ENCODE assay signal across 7 cellular contexts in genomic region chr15:63598467-63599400, GRCh38. TPM values are rescaled to one million over a fixed set of nuclear protein-coding genes. Genes with fewer than 3 reads are reported as not detected.
DNase-seq lines count a peak whose midpoint lies in the region; ATAC-seq and TF ChIP-seq lines count a peak whose summit lies in the region.

No MANE protein-coding gene starts in this region.

- H2BK5ac ChIP-seq in H9 (ENCODE audit: insufficient read length, low read length), result no peak overlapping the region

- H2BK12ac ChIP-seq in H9 (ENCODE audit: insufficient read length, low read depth, low read length), result no peak overlapping the region

- peaks cover 67% of the 10 kb centered on the region for H3K4me1 Mint-ChIP-seq in activated CD8-positive, alpha-beta T cell treated with anti-CD3 and anti-CD28 coated beads, Interleukin-2, amount 10 ng/mL, durations not matched to agents 7 days and 5 days (ENCODE audit: low read depth)
- peaks cover 66% of the 10 kb centered on the region for H3K4me1 Mint-ChIP-seq in stimulated activated effector memory CD8-positive, alpha-beta T cell treated with anti-CD3 and anti-CD28 coated beads, Interleukin-12 subunit alpha, Interleukin-12 subunit beta, amount 100 ng/mL, for 72 hours
- peaks cover 25 to 44% of the 10 kb centered on the region in 2 experiments for H3K4me1 Mint-ChIP-seq in H9

- H3K36me3 ChIP-seq in Karpas-422 (ENCODE audit: insufficient read depth, low read length), result peaks cover 8% of the 10 kb centered on the region; the same call in 1 of the 2 replicates

- no peaks in the 10 kb centered on the region for H3K9me3 Mint-ChIP-seq in activated CD8-positive, alpha-beta T cell treated with anti-CD3 and anti-CD28 coated beads, Interleukin-2, amount 10 ng/mL, durations not matched to agents 7 days and 5 days (ENCODE audit: insufficient read depth)
- no peaks in the 10 kb centered on the region for H3K9me3 Mint-ChIP-seq in stimulated activated effector memory CD8-positive, alpha-beta T cell treated with anti-CD3 and anti-CD28 coated beads, Interleukin-12 subunit alpha, Interleukin-12 subunit beta, amount 100 ng/mL, for 72 hours
- H3K9me3 Mint-ChIP-seq in H9, result no peaks in the 10 kb centered on the region

- H2BK15ac ChIP-seq in H9 (ENCODE audit: low read depth, low read length), result no peak overlapping the region

- no peak for TF ChIP-seq CTCF in H9 (conservative IDR thresholded peaks at IDR 0.05)

- no peak overlapping the region for H3K18ac ChIP-seq in H9 (ENCODE audit: insufficient read length, low read depth, low read length)

- H3K27me3 Mint-ChIP-seq in activated CD8-positive, alpha-beta T cell treated with anti-CD3 and anti-CD28 coated beads, Interleukin-2, amount 10 ng/mL, durations not matched to agents 7 days and 5 days (ENCODE audit: low read depth), result peaks cover 3% of the 10 kb centered on the region
- H3K27me3 Mint-ChIP-seq in H9 (ENCODE audit: low read depth), result peaks cover 36% of the 10 kb centered on the region

- H2AFZ ChIP-seq in Karpas-422 (ENCODE audit: low read length), result no peak overlapping the region
- H2AFZ ChIP-seq in H9 (ENCODE audit: low read length), result no peak overlapping the region

- peaks cover 14% of the 10 kb centered on the region for H3K36me3 Mint-ChIP-seq in activated CD8-positive, alpha-beta T cell treated with anti-CD3 and anti-CD28 coated beads, Interleukin-2, amount 10 ng/mL, durations not matched to agents 7 days and 5 days (ENCODE audit: low read depth)
- H3K36me3 Mint-ChIP-seq in stimulated activated effector memory CD8-positive, alpha-beta T cell treated with anti-CD3 and anti-CD28 coated beads, Interleukin-12 subunit alpha, Interleukin-12 subunit beta, amount 100 ng/mL, for 72 hours, result peaks cover 32% of the 10 kb centered on the region
- H3K36me3 Mint-ChIP-seq in H9 (ENCODE audit: insufficient read depth in 1 of 3, low read depth in 3 of 3), result peaks cover 0 to 2% (median 0%) of the 10 kb centered on the region in 3 experiments; a peak in 3 of 7 replicates

- H3K4me3 ChIP-seq in Karpas-422 (ENCODE audit: low read length), result peak overlapping the region; percentile 90; the same call in 1 of the 2 replicates

- no peak overlapping the region for H3K9ac ChIP-seq in Karpas-422 (ENCODE audit: low read length)
- no peak overlapping the region for H3K9ac ChIP-seq in H9 (ENCODE audit: extremely low read depth, insufficient read length, low read length)

- H3K27ac ChIP-seq in Karpas-422 (ENCODE audit: low read length) (peak overlapping the region; percentile 13; the same call in 1 of the 2 replicates), H9 (ENCODE audit: insufficient read length, low read depth, low read length) (no peak overlapping the region)

- H2AK5ac ChIP-seq in H9 (ENCODE audit: insufficient read length, low read length), result no peak overlapping the region

- CTCF ChIA-PET in activated CD8-positive, alpha-beta T cell treated with anti-CD3 and anti-CD28 coated beads, Interleukin-2, amount 10 ng/mL, durations not matched to agents 7 days and 5 days (lab: Charles Lee), result interaction anchor here (0.6 to 4.7 kb wide), 26 partner anchors 10 to 500 kb away, joined by 3 to 43 read pairs (median 4); no protein-coding TSS in a partner anchor

- no peak overlapping the region for H2BK20ac ChIP-seq in H9 (ENCODE audit: low read depth, low read length, poor library complexity, severe bottlenecking)

- H3K79me1 ChIP-seq in H9 (ENCODE audit: insufficient read depth, low read depth, low read length, poor library complexity, severe bottlenecking), result no peaks in the 10 kb centered on the region

- ATAC-seq in activated CD8-positive, alpha-beta T cell treated with anti-CD3 and anti-CD28 coated beads, Interleukin-2, amount 10 ng/mL, durations not matched to agents 7 days and 5 days, result no peak
- ATAC-seq in left lobe of liver (no peak), HG03571 (IDR thresholded peaks at IDR 0.05; ENCODE audit: unreplicated experiment) (no peak)
- ATAC-seq in stimulated activated effector memory CD8-positive, alpha-beta T cell treated with anti-CD3 and anti-CD28 coated beads, Interleukin-12 subunit alpha, Interleukin-12 subunit beta, amount 100 ng/mL, for 72 hours, result no peak

- POLR2A ChIA-PET in activated CD8-positive, alpha-beta T cell treated with anti-CD3 and anti-CD28 coated beads, Interleukin-2, amount 10 ng/mL, durations not matched to agents 7 days and 5 days (lab: Charles Lee), result interaction anchor here (0.6 to 3.3 kb wide), 5 partner anchors 22 to 119 kb away, joined by 3 to 17 read pairs (median 3); partner anchors contain the start of gene USP3

- H3K79me2 ChIP-seq in Karpas-422 (ENCODE audit: low read length), result peaks cover 17% of the 10 kb centered on the region
- no peaks in the 10 kb centered on the region for H3K79me2 ChIP-seq in H9 (ENCODE audit: insufficient read depth, low read length)

- peaks cover 11% of the 10 kb centered on the region for H3K23me2 ChIP-seq in H9 (ENCODE audit: insufficient read length, low read depth, low read length, poor library complexity, severe bottlenecking)

- no peak overlapping the region for H3T11ph ChIP-seq in H9 (ENCODE audit: low read length)

- H4K91ac ChIP-seq in H9 (ENCODE audit: insufficient read length, low read depth, low read length), result no peak overlapping the region

- DNase-seq in Karpas-422 (no peak), left lobe of liver (ENCODE audit: low spot score) (peak; percentile 43), H9 (no peak), amniotic stem cell (lab: John Stamatoyannopoulos, UW) (no peak)
- DNase-seq in activated CD8-positive, alpha-beta T cell treated with anti-CD3 and anti-CD28 coated beads, Interleukin-2, amount 10 ng/mL, durations not matched to agents 7 days and 5 days, result no peak
- no peak for DNase-seq in stimulated activated effector memory CD8-positive, alpha-beta T cell treated with anti-CD3 and anti-CD28 coated beads, Interleukin-12 subunit alpha, Interleukin-12 subunit beta, amount 100 ng/mL, for 72 hours (ENCODE audit: low spot score in 2 of 2)

- H3K4me2 ChIP-seq in Karpas-422 (ENCODE audit: low read depth, low read length, poor library complexity, severe bottlenecking) (peak overlapping the region; percentile 73), H9 (ENCODE audit: insufficient read depth, insufficient read length, low read length) (no peak overlapping the region)

- peak overlapping the region; percentile 81 for H3K4me3 Mint-ChIP-seq in activated CD8-positive, alpha-beta T cell treated with anti-CD3 and anti-CD28 coated beads, Interleukin-2, amount 10 ng/mL, durations not matched to agents 7 days and 5 days
- H3K4me3 Mint-ChIP-seq in stimulated activated effector memory CD8-positive, alpha-beta T cell treated with anti-CD3 and anti-CD28 coated beads, Interleukin-12 subunit alpha, Interleukin-12 subunit beta, amount 100 ng/mL, for 72 hours, result peak overlapping the region; percentile 86
- no peak overlapping the region for H3K4me3 Mint-ChIP-seq in H9

- no peak overlapping the region for H2BK120ac ChIP-seq in H9 (ENCODE audit: low read depth, low read length, poor library complexity, severe bottlenecking)

- no peak overlapping the region for H3K23ac ChIP-seq in H9 (ENCODE audit: insufficient read length, low read depth, low read length)

- H4K20me1 ChIP-seq in Karpas-422 (ENCODE audit: insufficient read depth, low read depth, low read length) (peaks cover 4% of the 10 kb centered on the region; the same call in 1 of the 2 replicates), H9 (ENCODE audit: control insufficient read depth, insufficient read depth, insufficient read length) (no peaks in the 10 kb centered on the region)

- H3K27me3 ChIP-seq in Karpas-422 (ENCODE audit: low read length) (no peaks in the 10 kb centered on the region), H9 (ENCODE audit: insufficient read depth, low read length) (peaks cover 3% of the 10 kb centered on the region; the same call in 1 of the 2 replicates)

- WGBS in H9 (ENCODE audit: extremely low coverage, insufficient read length, low lambda C conversion rate), result no CpG with 5 or more reads among the region's 12 CpGs

- peak overlapping the region; percentile 85 for H3K27ac Mint-ChIP-seq in activated CD8-positive, alpha-beta T cell treated with anti-CD3 and anti-CD28 coated beads, Interleukin-2, amount 10 ng/mL, durations not matched to agents 7 days and 5 days
- peak overlapping the region; percentile 84 for H3K27ac Mint-ChIP-seq in stimulated activated effector memory CD8-positive, alpha-beta T cell treated with anti-CD3 and anti-CD28 coated beads, Interleukin-12 subunit alpha, Interleukin-12 subunit beta, amount 100 ng/mL, for 72 hours
- H3K27ac Mint-ChIP-seq in H9, result no peak overlapping the region

- no peaks in the 10 kb centered on the region for H3K9me3 ChIP-seq in Karpas-422 (ENCODE audit: low read length)
- H3K9me3 ChIP-seq in H9 (ENCODE audit: control insufficient read depth, low read depth, low read length), result no peaks in the 10 kb centered on the region

- no peak overlapping the region for H4K5ac ChIP-seq in H9 (ENCODE audit: insufficient read length, low read depth, low read length)

- H3K4me1 ChIP-seq in Karpas-422 (ENCODE audit: low read length), result peaks cover 68% of the 10 kb centered on the region
- no peaks in the 10 kb centered on the region; the same call in 1 of the 2 replicates for H3K4me1 ChIP-seq in H9 (ENCODE audit: insufficient read depth, low read length)

- no peak overlapping the region for H3K4ac ChIP-seq in H9 (ENCODE audit: low read depth, low read length)

- H3K56ac ChIP-seq in H9 (ENCODE audit: insufficient read length, low read depth, low read length), result no peak overlapping the region

- H3K9me2 ChIP-seq in Karpas-422 (replicated peaks; ENCODE audit: insufficient read depth, low read length), result no peaks in the 10 kb centered on the region

- no peak overlapping the region for H3K14ac ChIP-seq in H9 (ENCODE audit: insufficient read depth, low read length)

- no peak overlapping the region for H4K8ac ChIP-seq in H9 (replicated peaks; ENCODE audit: insufficient read length, low read depth, low read length)

RNA-seq across cellular contexts. Expression of gene FBXL22, which starts 1.5 kb away (rescaled TPM):
- 0.15 TPM in 1 of 2 replicates, not detected in the other for total RNA-seq in Karpas-422 (2014; rRNA removed; shearing (Covaris generic); ENCODE audit: low replicate concordance)
- total RNA-seq in activated CD8-positive, alpha-beta T cell treated with anti-CD3 and anti-CD28 coated beads, Interleukin-2, amount 10 ng/mL, durations not matched to agents 7 days and 5 days, result 1 to 10 TPM in 1 of 2 experiments, under 1 TPM in 1; 0.66 to 1.4 TPM
- 0.53 TPM for total RNA-seq in left lobe of liver
- 0.48 and 0.52 TPM in 2 replicates for total RNA-seq in H9 (2021)

Comparison
In these comparisons a context has a peak if more than half of its experiments do, and no peak if none do; other contexts are left out.
1. H3K27ac Mint-ChIP-seq: peak in activated CD8-positive, alpha-beta T cell treated with anti-CD3 and anti-CD28 coated beads, Interleukin-2, amount 10 ng/mL, durations not matched to agents 7 days and 5 days (single experiment) and stimulated activated effector memory CD8-positive, alpha-beta T cell treated with anti-CD3 and anti-CD28 coated beads, Interleukin-12 subunit alpha, Interleukin-12 subunit beta, amount 100 ng/mL, for 72 hours (single experiment); none in H9 (0 of 3).
2. H3K4me3 Mint-ChIP-seq: peak in activated CD8-positive, alpha-beta T cell treated with anti-CD3 and anti-CD28 coated beads, Interleukin-2, amount 10 ng/mL, durations not matched to agents 7 days and 5 days (single experiment) and stimulated activated effector memory CD8-positive, alpha-beta T cell treated with anti-CD3 and anti-CD28 coated beads, Interleukin-12 subunit alpha, Interleukin-12 subunit beta, amount 100 ng/mL, for 72 hours (single experiment); none in H9 (0 of 2).